8 cellular contexts compared by ENCODE assay signal in the genomic region with DNA sequence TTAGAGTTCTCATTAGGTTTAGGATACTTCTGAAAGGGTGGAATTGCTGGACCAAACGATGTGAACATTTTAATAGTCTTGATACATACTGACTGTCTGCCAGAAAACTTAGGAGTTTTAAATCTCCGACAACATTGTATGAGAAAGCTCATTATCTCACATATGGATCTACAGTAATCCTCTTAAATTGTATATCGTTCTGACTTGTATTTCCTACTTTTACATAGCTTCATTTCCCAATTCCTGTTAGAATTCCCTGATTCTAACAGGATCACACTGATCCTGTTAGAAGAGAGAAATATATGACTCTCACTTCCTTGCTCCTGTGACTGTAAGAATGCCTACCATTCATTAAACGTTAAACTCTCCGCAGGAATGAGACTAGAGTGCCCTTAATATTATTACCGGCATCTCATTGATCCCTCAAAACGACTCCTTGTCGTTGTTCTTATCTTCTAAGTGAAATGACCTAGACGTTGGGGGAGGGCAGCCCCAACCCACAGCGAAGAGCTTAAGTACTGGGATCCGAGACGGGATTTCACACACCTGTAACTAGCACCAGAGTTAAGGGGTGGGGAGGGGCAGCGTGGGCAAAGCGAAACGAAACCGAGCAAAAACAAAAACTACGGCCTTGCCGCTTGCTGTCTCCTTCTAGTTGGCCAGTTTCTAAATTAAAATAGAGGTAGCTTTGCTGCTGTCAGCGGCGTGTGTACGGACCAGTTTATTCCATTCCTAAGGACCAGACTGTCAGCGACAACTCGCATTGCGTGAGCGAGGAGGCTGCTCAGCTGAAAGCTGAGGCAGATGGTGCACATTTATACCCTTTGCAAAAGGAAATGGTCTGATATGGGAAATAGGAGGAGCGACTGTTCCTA. TPM values are rescaled to one million over a fixed set of nuclear protein-coding genes. Genes with fewer than 3 reads are reported as not detected.
DNase-seq lines count a peak whose midpoint lies in the region; ATAC-seq, FAIRE-seq and TF ChIP-seq lines count a peak whose summit lies in the region.

No MANE protein-coding gene starts in this region.

- H3K27ac ChIP-seq in ascending aorta, result peak overlapping the region; percentile 84 to 90
- H3K27ac ChIP-seq in iPS-20b (ENCODE audit: low read length), result no peak overlapping the region
- peak overlapping the region; percentile 97 for H3K27ac ChIP-seq in small intestine (ENCODE audit: low read depth in 1 of 2, low read length in 1 of 2)

- DNase-seq in stimulated activated CD8-positive, alpha-beta memory T cell treated with anti-CD3 and anti-CD28 coated beads, Interleukin-12 subunit alpha, Interleukin-12 subunit beta, amount 100 ng/mL, for 4 hours (ENCODE audit: low read depth), result peak; percentile 22
- DNase-seq in stimulated activated CD8-positive, alpha-beta memory T cell treated with anti-CD3 and anti-CD28 coated beads, Interleukin-4, amount 100 ng/mL, for 48 hours, result no peak
- peak; percentile 90 for DNase-seq in NCI-H1092 treated with DMSO at 0.1 percent for 48 hours (lab: John Stamatoyannopoulos, UW)
- peak in 1 of 2 donors; percentile 8 for DNase-seq in ascending aorta (ENCODE audit: low spot score in 2 of 2)
- peak; percentile 70 for DNase-seq in small intestine
- DNase-seq in glomerular visceral epithelial cell (ENCODE audit: extremely low spot score), result no peak

- intact Hi-C loops in ascending aorta (cut with DNase I), result loop anchor here (2.0 to 5.0 kb wide), 2 partner anchors 476 to 1273 kb away; a partner anchor contains a TSS

- no peak for TF ChIP-seq CTCF in ascending aorta (IDR thresholded peaks at IDR 0.05)

- H3K9me3 ChIP-seq in ascending aorta (no peaks in the 10 kb centered on the region), iPS-20b (ENCODE audit: insufficient read depth, low read depth, low read length) (no peaks in the 10 kb centered on the region), small intestine (ENCODE audit: control insufficient read depth, low read depth) (no peaks in the 10 kb centered on the region)

- peak; percentile 47 for ATAC-seq in HG02571 (IDR thresholded peaks at IDR 0.05; ENCODE audit: unreplicated experiment)

- peak overlapping the region; percentile 73 to 88 for H3K4me3 ChIP-seq in ascending aorta
- peak overlapping the region; percentile 74 for H3K4me3 ChIP-seq in iPS-20b (ENCODE audit: low read length)
- peak overlapping the region; percentile 78 to 79 for H3K4me3 ChIP-seq in small intestine (ENCODE audit: low read depth in 1 of 2, low read length in 2 of 2)

- H3K27me3 ChIP-seq in ascending aorta (no peaks in the 10 kb centered on the region), iPS-20b (ENCODE audit: insufficient read depth, low read length) (peaks cover 12% of the 10 kb centered on the region), small intestine (ENCODE audit: control insufficient read depth in 2 of 2, insufficient read depth in 2 of 2, low read length in 2 of 2) (no peaks in the 10 kb centered on the region)

- H3K9ac ChIP-seq in iPS-20b (ENCODE audit: low read depth, low read length), result peak overlapping the region; percentile 77; the same call in 1 of the 2 replicates

- WGBS in small intestine, 3 donors, result 1 to 2% (median 2%) methylated on average over 26 of the region's 26 CpGs

- H3K4me1 ChIP-seq in ascending aorta (peaks cover 0 to 10% of the 10 kb centered on the region in 2 donors), iPS-20b (ENCODE audit: insufficient read depth, low read length) (peaks cover 9% of the 10 kb centered on the region; the same call in 1 of the 2 replicates), small intestine (ENCODE audit: control insufficient read depth in 2 of 2, insufficient read depth in 1 of 2, low read depth in 1 of 2, low read length in 1 of 2) (peaks cover 0 to 3% of the 10 kb centered on the region in 2 donors)

- no peaks in the 10 kb centered on the region for H3K36me3 ChIP-seq in ascending aorta
- H3K36me3 ChIP-seq in iPS-20b (ENCODE audit: insufficient read depth, low read depth, low read length), result peaks cover 9% of the 10 kb centered on the region; the same call in 1 of the 2 replicates
- H3K36me3 ChIP-seq in small intestine (ENCODE audit: control insufficient read depth in 2 of 2, insufficient read depth in 2 of 2, low read length in 2 of 2), result peaks cover 0 to 2% of the 10 kb centered on the region in 2 donors

- no peak for FAIRE-seq in small intestine (lab: Jason Lieb, UNC)

RNA-seq across cellular contexts. Expression of a gene that starts 0.7 kb away (rescaled TPM):
- 21.3 TPM for total RNA-seq in ascending aorta
- polyA plus RNA-seq in small intestine, result 10 to 100 TPM; 11.0 to 19.7 (median 11.1) TPM

Comparison
In these comparisons a context has a peak if more than half of its experiments do, and no peak if none do; other contexts are left out.
1. DNase-seq: peak in stimulated activated CD8-positive, alpha-beta memory T cell treated with anti-CD3 and anti-CD28 coated beads, Interleukin-12 subunit alpha, Interleukin-12 subunit beta, amount 100 ng/mL, for 4 hours (single experiment), NCI-H1092 treated with DMSO at 0.1 percent for 48 hours (single experiment) and small intestine (single experiment); none in stimulated activated CD8-positive, alpha-beta memory T cell treated with anti-CD3 and anti-CD28 coated beads, Interleukin-4, amount 100 ng/mL, for 48 hours (single experiment) and glomerular visceral epithelial cell (single experiment).
2. Peak in every context shown above with its lines, with median percentiles within 50 percentile points of each other: H3K4me3 ChIP-seq.